In genomic region chr14:61751475-61751989, GRCh38 we compare ENCODE assay signal across 8 cellular contexts. TPM values are rescaled to one million over a fixed set of nuclear protein-coding genes. Genes with fewer than 3 reads are reported as not detected.
DNase-seq lines count a peak whose midpoint lies in the region; ATAC-seq and TF ChIP-seq lines count a peak whose summit lies in the region.

No MANE protein-coding gene starts in this region.

- H3K9me3 Mint-ChIP-seq in CD4-positive, alpha-beta T cell, result no peaks in the 10 kb centered on the region

- POLR2A ChIA-PET in CD4-positive, alpha-beta T cell (lab: Charles Lee), result interaction anchor here (0.7 to 7.1 kb wide), 2 partner anchors 10 to 131 kb away, joined by 3 to 37 read pairs; partner anchors contain the start of gene SNAPC1

- intact Hi-C loops in CD4-positive, alpha-beta T cell (cut with DNase I, micrococcal nuclease), result loop anchor here in 1 of 2 experiments (5.0 kb wide), 2 partner anchors 54 to 86 kb away; partner anchors contain the start of gene HIF1A
- intact Hi-C loops in dorsolateral prefrontal cortex (cut with DNase I), result no loop called here

- no peak for ATAC-seq in CD4-positive, alpha-beta T cell (ENCODE audit: poor library complexity)
- no peak for ATAC-seq in HG02798 (IDR thresholded peaks at IDR 0.05; ENCODE audit: poor library complexity, unreplicated experiment)

- peaks cover 7% of the 10 kb centered on the region for H4K20me1 ChIP-seq in osteoblast (ENCODE audit: insufficient read depth, low read length)

- peak overlapping the region; percentile 71 for H3K4me3 Mint-ChIP-seq in CD4-positive, alpha-beta T cell

- peak overlapping the region; percentile 32 for H3K27ac ChIP-seq in CD4-positive, alpha-beta T cell (ENCODE audit: low read depth, low read length)
- H3K27ac ChIP-seq in dorsolateral prefrontal cortex (peak overlapping the region in 51 of 59 donors; percentile 1 to 91 (median 69)), osteoblast (ENCODE audit: low read depth, low read length) (peak overlapping the region; percentile 75)

- H3K4me3 ChIP-seq in MG63 (peak overlapping the region; percentile 49), dorsolateral prefrontal cortex (peak overlapping the region; percentile 31 to 72 (median 58)), osteoblast (ENCODE audit: insufficient read depth, low read length) (peak overlapping the region; percentile 61)

- no peaks in the 10 kb centered on the region for H3K27me3 Mint-ChIP-seq in CD4-positive, alpha-beta T cell

- H2AFZ ChIP-seq in osteoblast (ENCODE audit: low read length), result no peak overlapping the region

- H3K4me1 ChIP-seq in osteoblast (ENCODE audit: insufficient read depth, low read length), result peaks cover 82% of the 10 kb centered on the region

- DNase-seq in CD4-positive, alpha-beta T cell, result no peak
- no peak for DNase-seq in MG63
- DNase-seq in dorsolateral prefrontal cortex, result no peak
- no peak for DNase-seq in osteoblast (ENCODE audit: insufficient read length, low spot score, missing footprints)
- DNase-seq in NCI-H748 treated with DMSO at 0.1 percent for 48 hours (lab: John Stamatoyannopoulos, UW), result no peak
- DNase-seq in MV-4-11 (lab: John Stamatoyannopoulos, UW), result no peak
- DNase-seq in activated CD8-positive, alpha-beta memory T cell treated with anti-CD3 and anti-CD28 coated beads, Interleukin-2, amount 50 U/mL, for 48 hours, result no peak

- peaks cover 16% of the 10 kb centered on the region for H3K36me3 ChIP-seq in MG63
- H3K36me3 ChIP-seq in osteoblast (ENCODE audit: insufficient read depth, low read length), result peaks cover 41% of the 10 kb centered on the region

- H3K79me2 ChIP-seq in osteoblast (ENCODE audit: insufficient read depth, low read length), result peaks cover 21% of the 10 kb centered on the region

- peaks cover 4% of the 10 kb centered on the region for H3K4me1 Mint-ChIP-seq in CD4-positive, alpha-beta T cell (ENCODE audit: low read depth)

- H3K27me3 ChIP-seq in CD4-positive, alpha-beta T cell (ENCODE audit: control insufficient read depth, insufficient read depth, low read length), result no peaks in the 10 kb centered on the region
- H3K27me3 ChIP-seq in MG63 (no peaks in the 10 kb centered on the region), dorsolateral prefrontal cortex (no peaks in the 10 kb centered on the region), osteoblast (ENCODE audit: insufficient read depth, low read length) (no peaks in the 10 kb centered on the region)

- TF ChIP-seq CTCF in CD4-positive, alpha-beta T cell (IDR thresholded peaks at IDR 0.05), result no peak
- TF ChIP-seq CTCF in dorsolateral prefrontal cortex (IDR thresholded peaks at IDR 0.05 in 54 of 56, conservative IDR thresholded peaks at IDR 0.05 in 2 of 56; ENCODE audit: low read depth in 1 of 56, partially characterized antibody in 56 of 56) (no peak), osteoblast (IDR thresholded peaks at IDR 0.05; ENCODE audit: extremely low read depth, low read depth, low read length) (no peak)

- CTCF ChIA-PET in CD4-positive, alpha-beta T cell (lab: Charles Lee), result no interaction called here

- H3K9me3 ChIP-seq in CD4-positive, alpha-beta T cell (ENCODE audit: control insufficient read depth, low read length), result no peaks in the 10 kb centered on the region
- H3K9me3 ChIP-seq in MG63, result no peaks in the 10 kb centered on the region
- no peaks in the 10 kb centered on the region for H3K9me3 ChIP-seq in osteoblast (ENCODE audit: low read depth, low read length)

- H3K36me3 Mint-ChIP-seq in CD4-positive, alpha-beta T cell (ENCODE audit: low read depth), result peaks cover 26% of the 10 kb centered on the region

- peak overlapping the region; percentile 58 for H3K27ac Mint-ChIP-seq in CD4-positive, alpha-beta T cell

- peak overlapping the region; percentile 77 for H3K4me2 ChIP-seq in osteoblast (ENCODE audit: insufficient read depth, low read length)

RNA-seq across cellular contexts. Expression of gene SNAPC1, which starts 10.7 kb away (rescaled TPM):
- 1 to 10 TPM; 4.8 to 5.0 TPM for total RNA-seq in CD4-positive, alpha-beta T cell
- 10.8 and 11.0 TPM in 2 replicates for total RNA-seq in MG63 (2014; rRNA removed; shearing (Covaris generic); ENCODE audit: low replicate concordance)
- total RNA-seq in dorsolateral prefrontal cortex (1 to 10 TPM; 2.2 to 6.6 (median 4.4) TPM), osteoblast (26.5 and 35.8 TPM in 2 replicates)

RNA-seq across cellular contexts. Expression of gene HIF1A, which starts 56.2 kb away (rescaled TPM):
- 100 to 1,000 TPM; 350 to 369 TPM for total RNA-seq in CD4-positive, alpha-beta T cell
- 58.5 and 77.4 TPM in 2 replicates for total RNA-seq in MG63 (2014; rRNA removed; shearing (Covaris generic); ENCODE audit: low replicate concordance)
- total RNA-seq in dorsolateral prefrontal cortex (100 to 1,000 TPM in 11 of 120 experiments, 10 to 100 TPM in 109; 54.8 to 115 (median 81.7) TPM), osteoblast (611 and 816 TPM in 2 replicates)
